1 cellular context compared by ENCODE assay signal in the genomic region with DNA sequence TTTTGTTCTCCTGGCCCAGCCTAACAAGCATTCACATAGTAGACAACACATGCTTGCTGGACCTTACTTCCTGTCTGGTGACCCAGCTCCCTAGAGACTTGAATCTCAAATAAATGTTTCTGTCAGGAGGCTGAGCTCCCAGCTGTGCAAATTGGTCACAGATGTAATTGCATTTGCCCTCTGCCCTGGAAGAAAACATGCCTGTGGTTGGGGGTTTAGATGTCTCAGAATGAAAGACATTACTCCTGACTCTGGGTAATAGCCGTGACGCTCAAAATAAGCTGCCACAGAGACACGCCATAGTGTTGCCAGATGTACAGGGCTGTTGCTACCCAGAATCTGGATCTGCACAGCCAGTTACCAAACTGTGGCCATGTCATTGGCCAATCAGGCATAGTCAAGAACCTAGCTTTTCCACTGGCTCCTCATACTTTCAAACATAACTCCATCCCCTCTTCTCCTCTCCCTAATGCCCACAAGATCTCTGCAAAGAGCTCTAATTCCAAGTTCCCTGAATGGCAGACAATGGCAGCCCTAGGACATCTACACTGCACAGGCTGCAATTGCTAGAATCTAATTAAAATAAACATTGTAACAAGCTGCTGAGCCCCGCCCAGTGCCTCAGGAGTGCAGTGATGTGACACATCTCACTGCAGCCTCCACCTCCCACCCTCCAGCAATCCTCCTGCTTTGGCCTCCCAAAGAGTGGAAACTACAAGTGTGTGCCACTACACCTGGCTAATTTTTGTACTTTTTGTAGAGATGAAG.
TF ChIP-seq lines count a peak whose summit lies in the region.

No MANE protein-coding gene starts in this region.

TF ChIP-seq in HEK293, 187 proteins besides CTCF, POLR2A, EP300 and RAD21 (continued from another document and continues in another):
- TF ChIP-seq PRDM4 (tag by site-specific recombination; IDR thresholded peaks at IDR 0.05) = peak; percentile 73; the same call in 1 of the 2 replicates
- peak; percentile 60 for TF ChIP-seq ZIC2 (tag by site-specific recombination; IDR thresholded peaks at IDR 0.05)
- TF ChIP-seq, protein P1, sequence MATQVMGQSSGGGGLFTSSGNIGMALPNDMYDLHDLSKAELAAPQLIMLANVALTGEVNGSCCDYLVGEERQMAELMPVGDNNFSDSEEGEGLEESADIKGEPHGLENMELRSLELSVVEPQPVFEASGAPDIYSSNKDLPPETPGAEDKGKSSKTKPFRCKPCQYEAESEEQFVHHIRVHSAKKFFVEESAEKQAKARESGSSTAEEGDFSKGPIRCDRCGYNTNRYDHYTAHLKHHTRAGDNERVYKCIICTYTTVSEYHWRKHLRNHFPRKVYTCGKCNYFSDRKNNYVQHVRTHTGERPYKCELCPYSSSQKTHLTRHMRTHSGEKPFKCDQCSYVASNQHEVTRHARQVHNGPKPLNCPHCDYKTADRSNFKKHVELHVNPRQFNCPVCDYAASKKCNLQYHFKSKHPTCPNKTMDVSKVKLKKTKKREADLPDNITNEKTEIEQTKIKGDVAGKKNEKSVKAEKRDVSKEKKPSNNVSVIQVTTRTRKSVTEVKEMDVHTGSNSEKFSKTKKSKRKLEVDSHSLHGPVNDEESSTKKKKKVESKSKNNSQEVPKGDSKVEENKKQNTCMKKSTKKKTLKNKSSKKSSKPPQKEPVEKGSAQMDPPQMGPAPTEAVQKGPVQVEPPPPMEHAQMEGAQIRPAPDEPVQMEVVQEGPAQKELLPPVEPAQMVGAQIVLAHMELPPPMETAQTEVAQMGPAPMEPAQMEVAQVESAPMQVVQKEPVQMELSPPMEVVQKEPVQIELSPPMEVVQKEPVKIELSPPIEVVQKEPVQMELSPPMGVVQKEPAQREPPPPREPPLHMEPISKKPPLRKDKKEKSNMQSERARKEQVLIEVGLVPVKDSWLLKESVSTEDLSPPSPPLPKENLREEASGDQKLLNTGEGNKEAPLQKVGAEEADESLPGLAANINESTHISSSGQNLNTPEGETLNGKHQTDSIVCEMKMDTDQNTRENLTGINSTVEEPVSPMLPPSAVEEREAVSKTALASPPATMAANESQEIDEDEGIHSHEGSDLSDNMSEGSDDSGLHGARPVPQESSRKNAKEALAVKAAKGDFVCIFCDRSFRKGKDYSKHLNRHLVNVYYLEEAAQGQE (tag by site-specific recombination; IDR thresholded peaks at IDR 0.05) = 0 out of 2 replicates have a peak, but pooled peaks have one; percentile 27
- TF ChIP-seq, protein P2, sequence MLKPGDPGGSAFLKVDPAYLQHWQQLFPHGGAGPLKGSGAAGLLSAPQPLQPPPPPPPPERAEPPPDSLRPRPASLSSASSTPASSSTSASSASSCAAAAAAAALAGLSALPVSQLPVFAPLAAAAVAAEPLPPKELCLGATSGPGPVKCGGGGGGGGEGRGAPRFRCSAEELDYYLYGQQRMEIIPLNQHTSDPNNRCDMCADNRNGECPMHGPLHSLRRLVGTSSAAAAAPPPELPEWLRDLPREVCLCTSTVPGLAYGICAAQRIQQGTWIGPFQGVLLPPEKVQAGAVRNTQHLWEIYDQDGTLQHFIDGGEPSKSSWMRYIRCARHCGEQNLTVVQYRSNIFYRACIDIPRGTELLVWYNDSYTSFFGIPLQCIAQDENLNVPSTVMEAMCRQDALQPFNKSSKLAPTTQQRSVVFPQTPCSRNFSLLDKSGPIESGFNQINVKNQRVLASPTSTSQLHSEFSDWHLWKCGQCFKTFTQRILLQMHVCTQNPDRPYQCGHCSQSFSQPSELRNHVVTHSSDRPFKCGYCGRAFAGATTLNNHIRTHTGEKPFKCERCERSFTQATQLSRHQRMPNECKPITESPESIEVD (tag by site-specific recombination; IDR thresholded peaks at IDR 0.05) = peak; percentile 61
- TF ChIP-seq ZNF248 (tag by site-specific recombination; IDR thresholded peaks at IDR 0.05) = no peak
- TF ChIP-seq ZBTB8A (tag by site-specific recombination; IDR thresholded peaks at IDR 0.05) = peak; percentile 46
- peak; percentile 51; the same call in 1 of the 2 replicates for TF ChIP-seq IKZF3 (tag by site-specific recombination; IDR thresholded peaks at IDR 0.05)
- TF ChIP-seq ZFP69B (tag by site-specific recombination; IDR thresholded peaks at IDR 0.05) = no peak
- no peak for TF ChIP-seq ZNF18 (tag by site-specific recombination; IDR thresholded peaks at IDR 0.05)
- peak; percentile 66; the same call in 1 of the 2 replicates for TF ChIP-seq TCF7L2 (IDR thresholded peaks at IDR 0.05; ENCODE audit: borderline replicate concordance, low read depth, low read length)
- no peak for TF ChIP-seq ZNF132 (tag by site-specific recombination; IDR thresholded peaks at IDR 0.05; ENCODE audit: borderline replicate concordance)
- TF ChIP-seq, protein P3, sequence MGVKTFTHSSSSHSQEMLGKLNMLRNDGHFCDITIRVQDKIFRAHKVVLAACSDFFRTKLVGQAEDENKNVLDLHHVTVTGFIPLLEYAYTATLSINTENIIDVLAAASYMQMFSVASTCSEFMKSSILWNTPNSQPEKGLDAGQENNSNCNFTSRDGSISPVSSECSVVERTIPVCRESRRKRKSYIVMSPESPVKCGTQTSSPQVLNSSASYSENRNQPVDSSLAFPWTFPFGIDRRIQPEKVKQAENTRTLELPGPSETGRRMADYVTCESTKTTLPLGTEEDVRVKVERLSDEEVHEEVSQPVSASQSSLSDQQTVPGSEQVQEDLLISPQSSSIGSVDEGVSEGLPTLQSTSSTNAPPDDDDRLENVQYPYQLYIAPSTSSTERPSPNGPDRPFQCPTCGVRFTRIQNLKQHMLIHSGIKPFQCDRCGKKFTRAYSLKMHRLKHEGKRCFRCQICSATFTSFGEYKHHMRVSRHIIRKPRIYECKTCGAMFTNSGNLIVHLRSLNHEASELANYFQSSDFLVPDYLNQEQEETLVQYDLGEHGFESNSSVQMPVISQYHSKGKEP (tag by site-specific recombination; IDR thresholded peaks at IDR 0.05) = peak; percentile 57; the same call in 1 of the 2 replicates
- TF ChIP-seq ZNF610 (tag by site-specific recombination; IDR thresholded peaks at IDR 0.05; ENCODE audit: borderline replicate concordance) = peak; percentile 54; the same call in 1 of the 2 replicates
- TF ChIP-seq, protein P4, sequence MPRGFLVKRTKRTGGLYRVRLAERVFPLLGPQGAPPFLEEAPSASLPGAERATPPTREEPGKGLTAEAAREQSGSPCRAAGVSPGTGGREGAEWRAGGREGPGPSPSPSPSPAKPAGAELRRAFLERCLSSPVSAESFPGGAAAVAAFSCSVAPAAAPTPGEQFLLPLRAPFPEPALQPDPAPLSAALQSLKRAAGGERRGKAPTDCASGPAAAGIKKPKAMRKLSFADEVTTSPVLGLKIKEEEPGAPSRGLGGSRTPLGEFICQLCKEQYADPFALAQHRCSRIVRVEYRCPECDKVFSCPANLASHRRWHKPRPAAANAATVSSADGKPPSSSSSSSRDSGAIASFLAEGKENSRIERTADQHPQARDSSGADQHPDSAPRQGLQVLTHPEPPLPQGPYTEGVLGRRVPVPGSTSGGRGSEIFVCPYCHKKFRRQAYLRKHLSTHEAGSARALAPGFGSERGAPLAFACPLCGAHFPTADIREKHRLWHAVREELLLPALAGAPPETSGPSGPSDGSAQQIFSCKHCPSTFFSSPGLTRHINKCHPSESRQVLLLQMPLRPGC (tag by site-specific recombination; IDR thresholded peaks at IDR 0.05) = peak; percentile 53; the same call in 1 of the 2 replicates
- TF ChIP-seq ZNF335 (tag by site-specific recombination; conservative IDR thresholded peaks at IDR 0.05) = no peak
- TF ChIP-seq ZBTB1 (tag by site-specific recombination; IDR thresholded peaks at IDR 0.05) = no peak
- peak; percentile 61 for TF ChIP-seq ZNF629 (tag by site-specific recombination; IDR thresholded peaks at IDR 0.05)
- peak; percentile 89; the same call in 1 of the 2 replicates for TF ChIP-seq TRIM28 (IDR thresholded peaks at IDR 0.05; ENCODE audit: borderline replicate concordance, low read length)
- TF ChIP-seq KLF8 (tag by site-specific recombination; IDR thresholded peaks at IDR 0.05) = no peak
- TF ChIP-seq ZNF157 (tag by site-specific recombination; IDR thresholded peaks at IDR 0.05) = no peak
- TF ChIP-seq OSR2 (tag by site-specific recombination; IDR thresholded peaks at IDR 0.05) = peak; percentile 82
- TF ChIP-seq SP2 (tag by site-specific recombination; IDR thresholded peaks at IDR 0.05) = 0 out of 2 replicates have a peak, but pooled peaks have one; percentile 15
- peak; percentile 42; the same call in 1 of the 2 replicates for TF ChIP-seq ZBTB21 (tag by site-specific recombination; IDR thresholded peaks at IDR 0.05)
- TF ChIP-seq ZNF596 (tag by site-specific recombination; IDR thresholded peaks at IDR 0.05) = 0 out of 2 replicates have a peak, but pooled peaks have one; percentile 37
- 0 out of 2 replicates have a peak, but pooled peaks have one; percentile 21 for TF ChIP-seq ZNF76 (tag by site-specific recombination; IDR thresholded peaks at IDR 0.05; ENCODE audit: borderline replicate concordance, low read depth)
- no peak for TF ChIP-seq ZNF324 (tag by site-specific recombination; IDR thresholded peaks at IDR 0.05)
- TF ChIP-seq ZNF777 (tag by site-specific recombination; IDR thresholded peaks at IDR 0.05; ENCODE audit: borderline replicate concordance) = no peak
- 0 out of 2 replicates have a peak, but pooled peaks have one; percentile 23 for TF ChIP-seq MZF1 (tag by site-specific recombination; IDR thresholded peaks at IDR 0.05; ENCODE audit: borderline replicate concordance)
- no peak for TF ChIP-seq ZNF510 (tag by site-specific recombination; IDR thresholded peaks at IDR 0.05; ENCODE audit: insufficient replicate concordance)
- TF ChIP-seq FEZF1 (tag by site-specific recombination; IDR thresholded peaks at IDR 0.05) = peak; percentile 56
- TF ChIP-seq PRDM2 (tag by site-specific recombination; IDR thresholded peaks at IDR 0.05; ENCODE audit: borderline replicate concordance) = no peak
- TF ChIP-seq YY2 (tag by site-specific recombination; IDR thresholded peaks at IDR 0.05) = no peak
- TF ChIP-seq ZNF843 (tag by site-specific recombination; IDR thresholded peaks at IDR 0.05) = peak; percentile 78
- TF ChIP-seq ZNF24 (tag by site-specific recombination; IDR thresholded peaks at IDR 0.05) = peak; percentile 30; the same call in 1 of the 2 replicates
